ENCODE assay signal across 15 cellular contexts in the genomic region with DNA sequence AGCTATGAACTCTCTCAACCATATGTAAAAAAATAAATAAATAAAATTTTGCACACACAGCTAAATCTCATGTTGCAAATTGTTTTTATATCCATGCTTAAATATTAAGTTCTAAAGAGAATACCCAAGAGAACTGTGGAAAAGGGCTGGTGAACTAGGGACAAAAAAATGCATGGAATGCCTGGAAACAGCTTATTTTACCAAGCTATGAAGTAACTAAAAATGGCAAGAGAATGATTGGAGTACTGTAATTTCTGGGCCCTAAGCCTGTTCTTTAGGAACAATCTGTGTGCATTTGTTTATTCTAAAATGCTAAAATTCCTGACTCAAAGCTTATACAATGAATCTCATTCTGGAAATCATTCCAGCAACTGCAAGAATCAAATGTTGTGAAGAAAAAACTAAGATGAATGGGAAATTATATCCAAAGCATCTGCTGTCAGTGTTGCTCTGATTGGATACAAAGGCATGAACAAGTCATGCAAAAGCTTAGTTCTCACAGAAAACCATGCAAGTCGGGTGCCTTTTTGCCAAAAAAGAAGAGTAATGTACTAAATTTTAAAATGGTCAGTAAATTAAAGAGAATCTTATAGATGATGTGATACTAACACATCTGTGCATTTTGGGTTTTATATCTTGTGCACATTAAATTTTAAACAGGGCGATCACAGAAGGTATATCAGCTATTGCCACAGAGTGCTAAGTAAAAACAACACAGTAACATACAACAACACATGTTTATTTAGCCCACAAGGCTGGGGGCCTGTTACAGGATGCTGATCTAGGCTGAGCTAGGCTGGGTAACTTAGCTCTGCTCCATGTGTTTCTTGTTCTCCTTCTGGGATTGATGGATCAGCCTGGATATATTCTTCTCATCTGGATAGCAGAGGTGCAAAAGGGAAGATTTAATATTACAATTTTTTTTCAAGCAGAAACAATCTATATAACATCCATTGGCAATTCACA.
DNase-seq lines count a peak whose midpoint lies in the region; TF ChIP-seq lines count a peak whose summit lies in the region.
"Had no signal": no experiment of that assay in that cellular context is flagged by ENCODE, and none has a peak within 500 bp of the region (broad histone marks: within the 10 kb centered on the region; RNA-seq: fewer than 3 reads in every experiment).

No MANE protein-coding gene starts in this region.

- DNase-seq in EH (ENCODE audit: low read depth) (peak; percentile 94), SJCRH30 (peak; percentile 35 to 53), fibroblast of peridontal ligament (ENCODE audit: extremely low read depth) (peak; percentile 99), retinal pigment epithelial cell (ENCODE audit: low read depth) (peak; percentile 91), SW480 (ENCODE audit: low spot score) (no peak), NCI-H2029 treated with DMSO at 0.1 percent for 48 hours (lab: John Stamatoyannopoulos, UW) (no peak), tibial nerve (ENCODE audit: low spot score in 2 of 2) (no peak)
- no peak for DNase-seq in stimulated activated CD4-positive, alpha-beta T cell treated with anti-CD3 and anti-CD28 coated beads, Interleukin-4, amount 100 ng/mL, for 4 hours
- DNase-seq: activated CD4-positive, alpha-beta T cell treated with anti-CD3 and anti-CD28 coated beads for 48 hours; activated gamma-delta T cell; DMS53; effector CD4-positive, alpha-beta T cell; NCI-H1105 treated with DMSO at 0.1 percent for 48 hours; NCI-H82; pancreas had no signal

- WGBS in tibial nerve, 2 donors, result 38 to 40% methylated on average over 2 of the region's 2 CpGs

- TF ChIP-seq CTCF in retinal pigment epithelial cell (conservative IDR thresholded peaks at IDR 0.05; ENCODE audit: low read depth, low read length) (no peak), tibial nerve (IDR thresholded peaks at IDR 0.05) (no peak)

- H3K36me3 ChIP-seq in SJCRH30 (no peaks in the 10 kb centered on the region), tibial nerve (no peaks in the 10 kb centered on the region)
- H3K36me3 ChIP-seq: pancreas had no signal

- H3K4me1 ChIP-seq in SJCRH30, result peaks cover 26% of the 10 kb centered on the region
- peaks cover 0 to 13% (median 3%) of the 10 kb centered on the region in 4 donors for H3K4me1 ChIP-seq in tibial nerve
- H3K4me1 ChIP-seq: pancreas had no signal

- TF ChIP-seq POLR2A in tibial nerve (IDR thresholded peaks at IDR 0.05), result no peak

- H3K27me3 ChIP-seq in SJCRH30, result no peaks in the 10 kb centered on the region
- H3K27me3 ChIP-seq in tibial nerve, result no peaks in the 10 kb centered on the region
- H3K27me3 ChIP-seq: pancreas had no signal

- H3K27ac ChIP-seq in SJCRH30, result peak overlapping the region; percentile 52
- no peak overlapping the region for H3K27ac ChIP-seq in tibial nerve
- H3K27ac ChIP-seq: pancreas had no signal

- TF ChIP-seq EP300 in tibial nerve (IDR thresholded peaks at IDR 0.05), result no peak

- no peaks in the 10 kb centered on the region for H3K9me3 ChIP-seq in SJCRH30 (replicated peaks)
- no peaks in the 10 kb centered on the region for H3K9me3 ChIP-seq in tibial nerve
- H3K9me3 ChIP-seq: pancreas had no signal

- H3K4me3 ChIP-seq in SJCRH30, result no peak overlapping the region
- H3K4me3 ChIP-seq in retinal pigment epithelial cell (ENCODE audit: low read length), result no peak overlapping the region
- H3K4me3 ChIP-seq in tibial nerve, result no peak overlapping the region
- H3K4me3 ChIP-seq: pancreas had no signal

Comparison
In these comparisons a context has a peak if more than half of its experiments do, and no peak if none do; other contexts are left out.
1. DNase-seq: peak in EH (single experiment), SJCRH30 (2 of 2), fibroblast of peridontal ligament (single experiment) and retinal pigment epithelial cell (single experiment); none in stimulated activated CD4-positive, alpha-beta T cell treated with anti-CD3 and anti-CD28 coated beads, Interleukin-4, amount 100 ng/mL, for 4 hours (0 of 2), SW480 (single experiment), NCI-H2029 treated with DMSO at 0.1 percent for 48 hours (single experiment) and tibial nerve (0 of 2).